26 cellular contexts compared by ENCODE assay signal in genomic region chr3:72247645-72248388, GRCh38.
A peak's percentile ranks its signal among the peaks of the same experiment; 100 is the strongest.
DNase-seq lines count a peak whose midpoint lies in the region; ATAC-seq and TF ChIP-seq lines count a peak whose summit lies in the region.
"Had no signal": no experiment of that assay in that cellular context is flagged by ENCODE, and none has a peak within 500 bp of the region (broad histone marks: within the 10 kb centered on the region; RNA-seq: fewer than 3 reads in every experiment).

No MANE protein-coding gene starts in this region.

- H3K36me3 ChIP-seq in prostate gland: no peaks in the 10 kb centered on the region
- no peaks in the 10 kb centered on the region for H3K36me3 ChIP-seq in gastroesophageal sphincter
- H3K36me3 ChIP-seq: adrenal gland, HAP-1, heart left ventricle had no signal

- no peak for TF ChIP-seq EP300 in gastroesophageal sphincter (IDR thresholded peaks at IDR 0.05)

- no peak overlapping the region for H3K27ac ChIP-seq in prostate gland
- no peak overlapping the region for H3K27ac ChIP-seq in gastroesophageal sphincter
- H3K27ac ChIP-seq: adrenal gland, HL-60 had no signal

- TF ChIP-seq CTCF in prostate gland (IDR thresholded peaks at IDR 0.05): no peak
- TF ChIP-seq CTCF in gastroesophageal sphincter (IDR thresholded peaks at IDR 0.05): no peak

- intact Hi-C loops in prostate gland (cut with DNase I): no loop called here

- TF ChIP-seq POLR2A in prostate gland (IDR thresholded peaks at IDR 0.05) (no peak), gastroesophageal sphincter (IDR thresholded peaks at IDR 0.05) (no peak)

- H3K4me3 ChIP-seq in prostate gland: no peak overlapping the region
- H3K4me3 ChIP-seq in gastroesophageal sphincter: no peak overlapping the region
- H3K4me3 ChIP-seq: adrenal gland, HAP-1, heart left ventricle had no signal

- H3K4me1 ChIP-seq in prostate gland (replicated peaks): no peaks in the 10 kb centered on the region
- peaks cover 0 to 58% (median 14%) of the 10 kb centered on the region in 3 donors for H3K4me1 ChIP-seq in gastroesophageal sphincter
- H3K4me1 ChIP-seq: HAP-1 had no signal

- no peak for ATAC-seq in gastroesophageal sphincter
- no peak for ATAC-seq in stimulated activated naive CD8-positive, alpha-beta T cell treated with anti-CD3 and anti-CD28 coated beads, Interleukin-15, Interleukin-2, amounts not matched to agents 100 U/mL and 50 U/mL, for 24 hours
- ATAC-seq: heart left ventricle, left lobe of liver had no signal

- peak; percentile 55 for DNase-seq in DMS 273 (lab: John Stamatoyannopoulos, UW; ENCODE audit: unreplicated experiment)
- DNase-seq in NCI-H446 treated with DMSO at 0.1 percent for 48 hours (lab: John Stamatoyannopoulos, UW): peak; percentile 43
- peak in 39 of 51 donors; percentile 12 to 81 (median 46) for DNase-seq in hypothalamus (lab: John Stamatoyannopoulos, UW)
- DNase-seq in prostate gland (ENCODE audit: low spot score): peak; percentile 34
- DNase-seq in NCI-H774 (lab: John Stamatoyannopoulos, UW): no peak
- DNase-seq in stimulated activated naive CD8-positive, alpha-beta T cell treated with anti-CD3 and anti-CD28 coated beads, Interleukin-15, Interleukin-2, amounts not matched to agents 100 U/mL and 50 U/mL, for 24 hours: no peak
- DNase-seq: activated B cell treated with CpG ODN at 0.5 μM for 24 hours; activated CD4-positive, alpha-beta memory T cell treated with anti-CD3 and anti-CD28 coated beads for 36 hours; activated gamma-delta T cell treated with Interleukin-2 at 50 U/mL for 16 hours; activated T-cell treated with anti-CD3 and anti-CD28 coated beads for 4 hours; CD4-positive, CD25-positive, alpha-beta regulatory T cell; dermis blood vessel endothelial cell; DMS53; GF-D8; IMR-90; NCI-H1694; NCI-H2171 treated with DMSO at 0.1 percent for 48 hours; NCI-H526 treated with DMSO at 0.1 percent for 48 hours; retina; T-helper 9 cell had no signal

- no peaks in the 10 kb centered on the region for H3K27me3 ChIP-seq in prostate gland (replicated peaks; ENCODE audit: insufficient read depth)
- H3K27me3 ChIP-seq in gastroesophageal sphincter: no peaks in the 10 kb centered on the region
- H3K27me3 ChIP-seq: adrenal gland, heart left ventricle had no signal

- 16% methylated on average over 1 of the region's 1 CpG for WGBS in prostate gland
- 33% methylated on average over 1 of the region's 1 CpG; no CpG with 5 or more reads in 1 of the 2 donors for WGBS in gastroesophageal sphincter (ENCODE audit: low coverage in 1 of 2), 2 donors

- H3K9me3 ChIP-seq in prostate gland: no peaks in the 10 kb centered on the region
- no peaks in the 10 kb centered on the region for H3K9me3 ChIP-seq in gastroesophageal sphincter
- H3K9me3 ChIP-seq: adrenal gland, HAP-1, heart left ventricle had no signal

Comparison
In these comparisons a context has a peak if more than half of its experiments do, and no peak if none do; other contexts are left out.
1. DNase-seq: peak in DMS 273 (single experiment), NCI-H446 treated with DMSO at 0.1 percent for 48 hours (single experiment), hypothalamus (39 of 51) and prostate gland (single experiment); none in NCI-H774 (single experiment) and stimulated activated naive CD8-positive, alpha-beta T cell treated with anti-CD3 and anti-CD28 coated beads, Interleukin-15, Interleukin-2, amounts not matched to agents 100 U/mL and 50 U/mL, for 24 hours (single experiment).